Comparison of ENCODE assay signal across 1 cellular context in genomic region chr11:42249401-42249800, GRCh38.
TF ChIP-seq lines count a peak whose summit lies in the region.

No MANE protein-coding gene starts in this region.

TF ChIP-seq in HepG2, 621 proteins besides CTCF, POLR2A, EP300 and RAD21 (continued from another document):
- TF ChIP-seq NFAT5 (CRISPR knock-in tag; IDR thresholded peaks at IDR 0.05) = no peak
- no peak for TF ChIP-seq ZNF337 (CRISPR knock-in tag; IDR thresholded peaks at IDR 0.05; ENCODE audit: borderline replicate concordance, low read depth)
- no peak for TF ChIP-seq RCOR2 (CRISPR knock-in tag; IDR thresholded peaks at IDR 0.05)
- TF ChIP-seq ZNF567 (CRISPR knock-in tag; IDR thresholded peaks at IDR 0.05; ENCODE audit: borderline replicate concordance) = no peak
- no peak for TF ChIP-seq HOXA9 (CRISPR knock-in tag; IDR thresholded peaks at IDR 0.05; ENCODE audit: borderline replicate concordance)
- no peak for TF ChIP-seq CEBPB (IDR thresholded peaks at IDR 0.05; ENCODE audit: borderline replicate concordance, low read depth, low read length)
- no peak for TF ChIP-seq TRIM22 (IDR thresholded peaks at IDR 0.05)
- TF ChIP-seq HNRNPK (IDR thresholded peaks at IDR 0.05; ENCODE audit: low read depth, low read length, poor library complexity, severe bottlenecking) = no peak
- no peak for TF ChIP-seq YEATS2 (CRISPR knock-in tag; IDR thresholded peaks at IDR 0.05; ENCODE audit: borderline replicate concordance)
- TF ChIP-seq CEBPZ (IDR thresholded peaks at IDR 0.05; ENCODE audit: low read length) = no peak
- TF ChIP-seq ZNF496 (CRISPR knock-in tag; IDR thresholded peaks at IDR 0.05; ENCODE audit: insufficient replicate concordance) = no peak
TF ChIP-seq in HepG2: peak in this region for 0.
